Comparison of ENCODE assay signal across 8 cellular contexts in the genomic region with DNA sequence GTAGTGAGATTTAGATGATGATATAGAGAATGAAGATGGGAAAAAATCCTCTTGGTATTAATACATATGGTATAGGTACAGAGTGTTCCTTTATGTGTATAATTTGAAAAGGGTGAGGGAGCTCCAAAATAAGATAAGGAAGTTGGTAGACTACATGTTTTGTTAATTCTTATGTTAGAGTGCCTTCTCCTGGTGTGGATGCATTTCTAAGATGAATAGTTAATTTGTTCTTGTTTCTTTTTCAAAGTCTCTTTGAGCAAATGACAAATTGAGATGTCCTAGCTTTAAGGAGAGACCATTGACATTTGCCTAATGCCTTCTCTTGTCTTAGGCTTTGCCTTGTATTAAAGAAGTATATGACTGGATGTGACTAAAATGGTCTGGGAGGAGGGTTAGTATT. TPM values are rescaled to one million over a fixed set of nuclear protein-coding genes. Genes with fewer than 3 reads are reported as not detected.
DNase-seq lines count a peak whose midpoint lies in the region; TF ChIP-seq lines count a peak whose summit lies in the region.

No MANE protein-coding gene starts in this region.

- peaks cover 9% of the 10 kb centered on the region for H4K20me1 ChIP-seq in osteoblast (ENCODE audit: insufficient read depth, low read length)

- no peak overlapping the region for H3K4me2 ChIP-seq in osteoblast (ENCODE audit: insufficient read depth, low read length)

- peak; percentile 48 for DNase-seq in ELR (ENCODE audit: low read depth)
- DNase-seq in MV-4-11 (lab: John Stamatoyannopoulos, UW) = peak; percentile 48
- DNase-seq in dermis blood vessel endothelial cell = peak; percentile 62
- peak; percentile 42 for DNase-seq in osteoblast (ENCODE audit: insufficient read length, low spot score, missing footprints)
- no peak for DNase-seq in UCSD-AML1 (lab: John Stamatoyannopoulos, UW; ENCODE audit: unreplicated experiment)
- no peak for DNase-seq in activated CD4-positive, alpha-beta T cell treated with anti-CD3 and anti-CD28 coated beads, Interleukin-2, amount 50 U/mL, for 1 hour
- no peak for DNase-seq in retina
- no peak for DNase-seq in stimulated activated CD4-positive, alpha-beta T cell treated with anti-CD3 and anti-CD28 coated beads, Interleukin-2, amount 100 ng/mL, for 48 hours

- H3K27me3 ChIP-seq in osteoblast (ENCODE audit: insufficient read depth, low read length) = no peaks in the 10 kb centered on the region

- peak overlapping the region; percentile 74 for H3K27ac ChIP-seq in osteoblast (ENCODE audit: low read depth, low read length)

- H3K4me3 ChIP-seq in osteoblast (ENCODE audit: insufficient read depth, low read length) = no peak overlapping the region

- peaks cover 31% of the 10 kb centered on the region for H3K4me1 ChIP-seq in osteoblast (ENCODE audit: insufficient read depth, low read length)

- H3K9me3 ChIP-seq in osteoblast (ENCODE audit: low read depth, low read length) = no peaks in the 10 kb centered on the region

- no peak overlapping the region for H2AFZ ChIP-seq in osteoblast (ENCODE audit: low read length)

- peak; percentile 40 for TF ChIP-seq CTCF in osteoblast (IDR thresholded peaks at IDR 0.05; ENCODE audit: extremely low read depth, low read depth, low read length)

- H3K36me3 ChIP-seq in osteoblast (ENCODE audit: insufficient read depth, low read length) = no peaks in the 10 kb centered on the region

- peaks cover 88% of the 10 kb centered on the region for H3K79me2 ChIP-seq in osteoblast (ENCODE audit: insufficient read depth, low read length)

RNA-seq across cellular contexts. Expression of a gene that starts 34.1 kb away (rescaled TPM):
- total RNA-seq in dermis blood vessel endothelial cell = 77.4 and 87.0 TPM in 2 replicates
- 77.1 and 80.7 TPM in 2 replicates for total RNA-seq in osteoblast

Comparison
In these comparisons a context has a peak if more than half of its experiments do, and no peak if none do; other contexts are left out.
1. DNase-seq: peak in ELR (single experiment), MV-4-11 (single experiment), dermis blood vessel endothelial cell (single experiment) and osteoblast (single experiment); none in UCSD-AML1 (single experiment), activated CD4-positive, alpha-beta T cell treated with anti-CD3 and anti-CD28 coated beads, Interleukin-2, amount 50 U/mL, for 1 hour (single experiment), retina (single experiment) and stimulated activated CD4-positive, alpha-beta T cell treated with anti-CD3 and anti-CD28 coated beads, Interleukin-2, amount 100 ng/mL, for 48 hours (0 of 2).